In the genomic region with DNA sequence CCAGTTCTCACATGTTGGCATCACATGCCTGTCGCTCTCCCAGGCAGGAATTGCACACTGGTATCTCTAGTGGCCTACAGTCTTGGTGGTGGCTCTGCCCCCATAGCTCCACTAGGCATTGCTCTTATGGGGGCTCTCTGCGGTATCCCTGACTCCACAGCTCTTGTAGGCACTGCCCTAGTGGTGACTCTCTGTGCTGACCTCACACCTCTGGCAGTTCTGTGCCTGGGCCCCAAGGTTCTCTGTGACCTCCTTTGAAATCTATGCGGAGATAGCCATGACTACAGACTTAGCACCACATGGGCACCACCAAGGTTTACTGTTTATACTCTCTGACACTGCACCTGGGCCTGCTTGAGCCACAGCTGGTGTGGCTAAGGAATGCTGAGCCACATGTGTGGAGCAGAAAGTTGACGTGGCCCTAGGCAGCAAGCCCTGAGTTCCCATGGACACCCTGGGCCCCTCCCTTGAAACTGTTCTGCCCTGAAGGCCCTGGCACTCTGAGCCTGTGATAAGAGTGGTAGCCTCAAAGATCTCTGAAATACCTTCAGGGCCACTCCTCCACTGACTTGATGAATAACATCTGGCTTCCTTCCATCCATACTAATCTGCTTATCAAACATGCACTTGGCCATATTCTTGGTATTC, we compare ENCODE assay signal across 10 cellular contexts. TPM values are rescaled to one million over a fixed set of nuclear protein-coding genes. Genes with fewer than 3 reads are reported as not detected.
DNase-seq lines count a peak whose midpoint lies in the region; ATAC-seq and TF ChIP-seq lines count a peak whose summit lies in the region.
"Had no signal": no experiment of that assay in that cellular context is flagged by ENCODE, and none has a peak within 500 bp of the region (broad histone marks: within the 10 kb centered on the region; RNA-seq: fewer than 3 reads in every experiment).

No MANE protein-coding gene starts in this region.

- H2AFZ ChIP-seq in mesenchymal stem cell (ENCODE audit: low read depth, low read length) = no peak overlapping the region

- H3K4me1 ChIP-seq in endodermal cell (ENCODE audit: control insufficient read depth, insufficient read depth, low read length) (no peaks in the 10 kb centered on the region), mesenchymal stem cell (ENCODE audit: control insufficient read depth, insufficient read depth, low read depth, low read length) (peaks cover 3% of the 10 kb centered on the region), upper lobe of left lung (peaks cover 9 to 15% (median 13%) of the 10 kb centered on the region in 4 donors)

- ATAC-seq in upper lobe of left lung (ENCODE audit: low FRiP score in 2 of 2) (peak; percentile 58 to 91), HG03159 (IDR thresholded peaks at IDR 0.05; ENCODE audit: unreplicated experiment) (no peak)
- ATAC-seq: activated naive CD8-positive, alpha-beta T cell treated with anti-CD3 and anti-CD28 coated beads, Interleukin-2, amount 50 U/mL, for 24 hours had no signal

- H3K4me2 ChIP-seq in mesenchymal stem cell (ENCODE audit: low read length, poor library complexity, severe bottlenecking) = no peak overlapping the region

- TF ChIP-seq POLR2A in upper lobe of left lung (IDR thresholded peaks at IDR 0.05) = no peak

- H2BK5ac ChIP-seq in mesenchymal stem cell (ENCODE audit: low read depth, low read length, poor library complexity, severe bottlenecking) = no peak overlapping the region

- DNase-seq in RPMI7951 (ENCODE audit: low read depth) (peak; percentile 90), endodermal cell (peak; percentile 55), mesenchymal stem cell (peak; percentile 4), upper lobe of left lung (peak in 1 of 2 donors; percentile 64), hypothalamus (lab: John Stamatoyannopoulos, UW) (no peak)
- DNase-seq in stimulated activated naive CD4-positive, alpha-beta T cell (lab: John Stamatoyannopoulos, UW) = no peak
- DNase-seq: activated naive CD8-positive, alpha-beta T cell treated with anti-CD3 and anti-CD28 coated beads, Interleukin-2, amount 50 U/mL, for 24 hours; NCI-H2107; T-helper 9 cell had no signal

- H3K9ac ChIP-seq in endodermal cell (ENCODE audit: extremely low read depth, low read length, poor library complexity, severe bottlenecking) = no peak overlapping the region
- peak overlapping the region; percentile 17 for H3K9ac ChIP-seq in mesenchymal stem cell (ENCODE audit: low read length)

- no peak overlapping the region for H4K91ac ChIP-seq in mesenchymal stem cell (ENCODE audit: low read length)

- no peak overlapping the region for H3K14ac ChIP-seq in mesenchymal stem cell (ENCODE audit: low read length in 2 of 2)

- no peaks in the 10 kb centered on the region for H3K79me1 ChIP-seq in mesenchymal stem cell (replicated peaks; ENCODE audit: low read length, poor library complexity, severe bottlenecking)

- no peak overlapping the region for H2AK5ac ChIP-seq in mesenchymal stem cell (ENCODE audit: low read length, severe bottlenecking)

- H3K23ac ChIP-seq in mesenchymal stem cell (ENCODE audit: low read length in 2 of 2) = no peak overlapping the region

- TF ChIP-seq CTCF in endodermal cell (conservative IDR thresholded peaks at IDR 0.05) = peak; percentile 35
- TF ChIP-seq CTCF in upper lobe of left lung (IDR thresholded peaks at IDR 0.05) = no peak

- no peak overlapping the region for H3K27ac ChIP-seq in endodermal cell (ENCODE audit: low read depth, low read length)
- no peak overlapping the region for H3K27ac ChIP-seq in mesenchymal stem cell (ENCODE audit: low read length, poor library complexity, severe bottlenecking)
- H3K27ac ChIP-seq in upper lobe of left lung = peak overlapping the region; percentile 24 to 73 (median 45)

- H3K4me3 ChIP-seq in endodermal cell (ENCODE audit: low read length) (no peak overlapping the region), mesenchymal stem cell (ENCODE audit: insufficient read depth in 1 of 2, low read depth in 1 of 2, low read length in 2 of 2) (peak overlapping the region in 1 of 2 experiments; percentile 23), upper lobe of left lung (no peak overlapping the region)

- H3K4ac ChIP-seq in mesenchymal stem cell (ENCODE audit: low read depth in 1 of 2, low read length in 2 of 2) = no peak overlapping the region

- TF ChIP-seq EP300 in upper lobe of left lung (IDR thresholded peaks at IDR 0.05) = no peak

- no peak overlapping the region for H3K27ac Mint-ChIP-seq in endodermal cell
- H3K27ac Mint-ChIP-seq: activated naive CD8-positive, alpha-beta T cell treated with anti-CD3 and anti-CD28 coated beads, Interleukin-2, amount 50 U/mL, for 24 hours had no signal

- H2BK15ac ChIP-seq in mesenchymal stem cell (ENCODE audit: low read depth, poor library complexity, severe bottlenecking) = no peak overlapping the region

- no peak overlapping the region for H3K18ac ChIP-seq in mesenchymal stem cell (ENCODE audit: low read depth in 1 of 2, low read length in 2 of 2)

- H3K4me1 Mint-ChIP-seq in endodermal cell = no peaks in the 10 kb centered on the region
- H3K4me1 Mint-ChIP-seq: activated naive CD8-positive, alpha-beta T cell treated with anti-CD3 and anti-CD28 coated beads, Interleukin-2, amount 50 U/mL, for 24 hours had no signal

- H3K27me3 Mint-ChIP-seq in endodermal cell (ENCODE audit: insufficient read depth) = no peaks in the 10 kb centered on the region
- H3K27me3 Mint-ChIP-seq: activated naive CD8-positive, alpha-beta T cell treated with anti-CD3 and anti-CD28 coated beads, Interleukin-2, amount 50 U/mL, for 24 hours had no signal

- no peak overlapping the region for H4K8ac ChIP-seq in mesenchymal stem cell (ENCODE audit: low read length)

- no peak overlapping the region for H2BK12ac ChIP-seq in mesenchymal stem cell (ENCODE audit: low read length in 2 of 2)

- H3K9me3 ChIP-seq in endodermal cell (ENCODE audit: control insufficient read depth, low read length) (no peaks in the 10 kb centered on the region), mesenchymal stem cell (ENCODE audit: control insufficient read depth, low read length) (no peaks in the 10 kb centered on the region), upper lobe of left lung (no peaks in the 10 kb centered on the region)

- H3K36me3 Mint-ChIP-seq in endodermal cell (ENCODE audit: low read depth) = no peaks in the 10 kb centered on the region

- H3K4me3 Mint-ChIP-seq in endodermal cell = no peak overlapping the region
- H3K4me3 Mint-ChIP-seq: activated naive CD8-positive, alpha-beta T cell treated with anti-CD3 and anti-CD28 coated beads, Interleukin-2, amount 50 U/mL, for 24 hours had no signal

- H3K36me3 ChIP-seq in endodermal cell (ENCODE audit: control insufficient read depth, insufficient read depth, low read length) (no peaks in the 10 kb centered on the region), mesenchymal stem cell (ENCODE audit: control insufficient read depth in 1 of 2, insufficient read depth in 2 of 2, low read depth in 1 of 2, low read length in 2 of 2) (no peaks in the 10 kb centered on the region), upper lobe of left lung (no peaks in the 10 kb centered on the region)

- H3K27me3 ChIP-seq in endodermal cell (ENCODE audit: control insufficient read depth, insufficient read depth, low read length, poor library complexity, severe bottlenecking) (peaks cover 9% of the 10 kb centered on the region), mesenchymal stem cell (ENCODE audit: control insufficient read depth in 1 of 2, insufficient read depth in 1 of 2, low read length in 2 of 2) (no peaks in the 10 kb centered on the region), upper lobe of left lung (no peaks in the 10 kb centered on the region)

- no peaks in the 10 kb centered on the region for H3K9me3 Mint-ChIP-seq in endodermal cell
- H3K9me3 Mint-ChIP-seq: activated naive CD8-positive, alpha-beta T cell treated with anti-CD3 and anti-CD28 coated beads, Interleukin-2, amount 50 U/mL, for 24 hours had no signal

- WGBS in endodermal cell (ENCODE audit: insufficient coverage in 1 of 2, insufficient read length in 1 of 2), 2 experiments = 89 to 94% methylated on average over 3 to 4 of the region's 4 CpGs
- 84% methylated on average over 4 of the region's 4 CpGs for WGBS in mesenchymal stem cell
- WGBS in upper lobe of left lung, 2 donors = 60 to 90% methylated on average over 2 to 4 of the region's 4 CpGs

- H2BK120ac ChIP-seq in mesenchymal stem cell (ENCODE audit: low read depth, low read length) = no peak overlapping the region

RNA-seq across cellular contexts. Expression of gene SLC9B1, which starts 8.0 kb away (rescaled TPM):
- total RNA-seq in RPMI7951 (2014; rRNA removed; shearing (Covaris generic)) = 0.24 and 0.49 TPM in 2 replicates
- total RNA-seq in endodermal cell = 1 to 10 TPM; 1.4 TPM
- 2.0 TPM for polyA plus RNA-seq in endodermal cell (2013, experiment 1 of 2)
- polyA plus RNA-seq in endodermal cell (2013, experiment 2 of 2) = 0.91 TPM
- 0.80 TPM for polyA plus RNA-seq in mesenchymal stem cell (2013, experiment 1 of 2)
- polyA plus RNA-seq in mesenchymal stem cell (2013, experiment 2 of 2) = 0.52 TPM
- total RNA-seq in upper lobe of left lung = 1 to 10 TPM in 1 of 6 donors, under 1 TPM in 3, not detected in 2; 0.44 to 1.4 (median 0.62) TPM

Comparison
In these comparisons a context has a peak if more than half of its experiments do, and no peak if none do; other contexts are left out.
1. DNase-seq: peak in RPMI7951 (single experiment), endodermal cell (single experiment) and mesenchymal stem cell (single experiment); none in stimulated activated naive CD4-positive, alpha-beta T cell (0 of 6) and hypothalamus (0 of 51).
2. H3K27ac ChIP-seq: peak in upper lobe of left lung (4 of 4); none in endodermal cell (single experiment) and mesenchymal stem cell (single experiment).